In the genomic region with DNA sequence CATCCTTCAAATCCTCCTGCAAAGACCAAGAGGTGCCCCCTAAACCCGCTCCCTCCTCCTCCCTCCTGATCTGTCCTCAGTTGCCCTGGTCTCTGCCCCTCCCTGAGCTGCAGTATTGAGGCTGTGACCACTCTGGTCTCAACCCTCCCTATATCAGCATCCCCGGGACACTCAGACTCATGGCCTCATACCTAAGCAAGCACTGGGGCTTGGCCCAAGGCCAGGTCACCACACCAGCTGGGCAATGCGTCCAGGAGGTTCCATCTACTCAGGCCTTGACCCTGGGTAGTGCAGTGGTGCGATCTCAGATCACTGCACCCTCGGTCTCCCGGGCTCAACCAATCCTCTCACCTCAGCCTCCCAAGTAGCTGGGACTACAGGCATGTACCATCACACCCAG, we compare ENCODE assay signal across 30 cellular contexts. TPM values are rescaled to one million over a fixed set of nuclear protein-coding genes. Genes with fewer than 3 reads are reported as not detected.
"Had no signal": no experiment of that assay in that cellular context is flagged by ENCODE, and none has a peak within 500 bp of the region (broad histone marks: within the 10 kb centered on the region; RNA-seq: fewer than 3 reads in every experiment).

No MANE protein-coding gene starts in this region.

- H3K4me1 Mint-ChIP-seq: naive thymus-derived CD8-positive, alpha-beta T cell; stimulated activated naive CD8-positive, alpha-beta T cell treated with anti-CD3 and anti-CD28 coated beads, Interleukin-15, amount 100 ng/mL, for 72 hours had no signal

- H3K9me3 ChIP-seq: heart right ventricle, left lung, lower lobe of right lung, pancreas, prostate gland, tibial nerve, uterus had no signal

- H3K36me3 ChIP-seq: heart right ventricle, left lung, lower lobe of right lung, pancreas, prostate gland, tibial nerve, uterus had no signal

- DNase-seq: heart right ventricle; kidney glomerular epithelial cell; left cardiac atrium; left lung; lower lobe of right lung; mammary epithelial cell; mesenchymal stem cell; naive thymus-derived CD8-positive, alpha-beta T cell; nucleus accumbens; pancreas; posterior cingulate gyrus; retina; stimulated activated CD4-positive, alpha-beta T cell treated with anti-CD3 and anti-CD28 coated beads, Interleukin-12 subunit alpha, Interleukin-12 subunit beta, amount 100 ng/mL, for 4 hours; stimulated activated CD4-positive, alpha-beta T cell treated with anti-CD3 and anti-CD28 coated beads, Interleukin-15, amount 100 ng/mL, for 24 hours; stimulated activated CD4-positive, alpha-beta T cell treated with anti-CD3 and anti-CD28 coated beads, Interleukin-2, amount 100 ng/mL, for 24 hours; stimulated activated CD4-positive, alpha-beta T cell treated with anti-CD3 and anti-CD28 coated beads, Interleukin-4, amount 100 ng/mL, for 1 hour; stimulated activated naive CD4-positive, alpha-beta T cell; stimulated activated naive CD8-positive, alpha-beta T cell treated with anti-CD3 and anti-CD28 coated beads, Interleukin-15, amount 100 ng/mL, for 72 hours; substantia nigra; uterus had no signal

- H3K4me3 Mint-ChIP-seq: naive thymus-derived CD8-positive, alpha-beta T cell; nephron; stimulated activated naive CD8-positive, alpha-beta T cell treated with anti-CD3 and anti-CD28 coated beads, Interleukin-15, amount 100 ng/mL, for 72 hours; type B pancreatic cell had no signal

- ATAC-seq: heart right ventricle; left cardiac atrium; left lung; lower lobe of right lung; naive thymus-derived CD8-positive, alpha-beta T cell; pancreas; right cardiac atrium; sciatic nerve; stimulated activated naive CD8-positive, alpha-beta T cell treated with anti-CD3 and anti-CD28 coated beads, Interleukin-15, amount 100 ng/mL, for 72 hours had no signal

- H3K27ac ChIP-seq: heart right ventricle, hepatocyte, left lung, lower lobe of right lung, pancreas, prostate gland, skin epidermis, tibial nerve, uterus had no signal

- FAIRE-seq: keratinocyte, pancreas had no signal

- H3K27ac Mint-ChIP-seq: nephron; stimulated activated naive CD8-positive, alpha-beta T cell treated with anti-CD3 and anti-CD28 coated beads, Interleukin-15, amount 100 ng/mL, for 72 hours; type B pancreatic cell had no signal

- H3K4me2 ChIP-seq: hepatocyte had no signal

- H3K9me3 Mint-ChIP-seq: naive thymus-derived CD8-positive, alpha-beta T cell; nephron; stimulated activated naive CD8-positive, alpha-beta T cell treated with anti-CD3 and anti-CD28 coated beads, Interleukin-15, amount 100 ng/mL, for 72 hours; type B pancreatic cell had no signal

- H3K4me3 ChIP-seq: heart right ventricle, hepatocyte, left lung, lower lobe of right lung, pancreas, prostate gland, skin epidermis, tibial nerve, uterus had no signal

- H3K36me3 Mint-ChIP-seq: naive thymus-derived CD8-positive, alpha-beta T cell; type B pancreatic cell had no signal

- H2AFZ ChIP-seq: hepatocyte had no signal

- H3K27me3 ChIP-seq: hepatocyte, pancreas, uterus had no signal

- H3K27me3 Mint-ChIP-seq: stimulated activated naive CD8-positive, alpha-beta T cell treated with anti-CD3 and anti-CD28 coated beads, Interleukin-15, amount 100 ng/mL, for 72 hours; type B pancreatic cell had no signal

- H3K4me1 ChIP-seq: heart right ventricle, left lung, lower lobe of right lung, pancreas, prostate gland, tibial nerve, uterus had no signal

RNA-seq across cellular contexts. Expression of gene KIF17, which starts 9.8 kb away (rescaled TPM):
- total RNA-seq: naive thymus-derived CD8-positive, alpha-beta T cell had no signal
- polyA plus RNA-seq: naive thymus-derived CD8-positive, alpha-beta T cell had no signal

RNA-seq across cellular contexts. Expression of gene SH2D5, which starts 24.4 kb away (rescaled TPM):
- total RNA-seq: lower lobe of right lung; naive thymus-derived CD8-positive, alpha-beta T cell; sciatic nerve; tibial nerve had no signal
- polyA plus RNA-seq: liver; naive thymus-derived CD8-positive, alpha-beta T cell had no signal
